ENCODE assay signal across 10 cellular contexts in the genomic region with DNA sequence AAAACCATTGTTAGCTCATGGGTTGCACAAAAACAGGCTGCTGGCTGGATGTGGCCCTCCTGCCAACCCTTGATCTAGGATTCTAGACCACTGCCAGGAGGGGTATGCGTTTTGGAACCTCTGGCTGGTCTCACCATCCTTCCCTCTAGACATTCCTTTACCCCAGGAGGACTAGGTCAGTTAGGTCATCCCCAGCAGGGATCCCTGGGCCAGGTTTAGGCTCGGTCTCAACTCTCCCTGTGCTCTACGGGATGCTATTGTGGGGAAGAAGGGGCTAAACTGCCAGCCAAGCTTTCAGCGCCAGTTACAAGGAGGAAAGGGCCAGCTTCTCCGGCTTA. TPM values are rescaled to one million over a fixed set of nuclear protein-coding genes. Genes with fewer than 3 reads are reported as not detected.
DNase-seq lines count a peak whose midpoint lies in the region; ATAC-seq and TF ChIP-seq lines count a peak whose summit lies in the region.
"Had no signal": no experiment of that assay in that cellular context is flagged by ENCODE, and none has a peak within 500 bp of the region (broad histone marks: within the 10 kb centered on the region; RNA-seq: fewer than 3 reads in every experiment).

No MANE protein-coding gene starts in this region.

- no peaks in the 10 kb centered on the region for H3K9me3 Mint-ChIP-seq in activated T-helper 1 cell treated with anti-CD3 and anti-CD28 coated beads, Interleukin-12 subunit alpha, Interleukin-12 subunit beta, Interleukin-2, Interleukin-4 antibody, amounts not matched to agents 30 ng/mL and 10 ng/mL and 1 ng/mL, durations not matched to agents 14 hours and 24 hours and 36 hours

- H3K27me3 ChIP-seq in layer of hippocampus (ENCODE audit: control insufficient read depth, insufficient read depth, low read length) (no peaks in the 10 kb centered on the region), transverse colon (no peaks in the 10 kb centered on the region)

- H3K27ac Mint-ChIP-seq in activated T-helper 1 cell treated with anti-CD3 and anti-CD28 coated beads, Interleukin-12 subunit alpha, Interleukin-12 subunit beta, Interleukin-2, Interleukin-4 antibody, amounts not matched to agents 30 ng/mL and 10 ng/mL and 1 ng/mL, durations not matched to agents 14 hours and 24 hours and 36 hours, result peak overlapping the region; percentile 89

- no peak for TF ChIP-seq EP300 in transverse colon (IDR thresholded peaks at IDR 0.05; ENCODE audit: low read depth)

- no peak for TF ChIP-seq POLR2A in transverse colon (IDR thresholded peaks at IDR 0.05)

- TF ChIP-seq CTCF in transverse colon (IDR thresholded peaks at IDR 0.05), result no peak

- no peaks in the 10 kb centered on the region for H3K9me3 ChIP-seq in transverse colon

- H3K4me1 Mint-ChIP-seq in activated T-helper 1 cell treated with anti-CD3 and anti-CD28 coated beads, Interleukin-12 subunit alpha, Interleukin-12 subunit beta, Interleukin-2, Interleukin-4 antibody, amounts not matched to agents 30 ng/mL and 10 ng/mL and 1 ng/mL, durations not matched to agents 14 hours and 24 hours and 36 hours (ENCODE audit: low read depth), result peaks cover 96% of the 10 kb centered on the region

- H3K4me3 Mint-ChIP-seq in activated T-helper 1 cell treated with anti-CD3 and anti-CD28 coated beads, Interleukin-12 subunit alpha, Interleukin-12 subunit beta, Interleukin-2, Interleukin-4 antibody, amounts not matched to agents 30 ng/mL and 10 ng/mL and 1 ng/mL, durations not matched to agents 14 hours and 24 hours and 36 hours, result no peak overlapping the region

- H3K4me1 ChIP-seq in transverse colon, result peaks cover 36 to 85% (median 75%) of the 10 kb centered on the region in 4 donors

- H3K36me3 ChIP-seq in transverse colon, result no peaks in the 10 kb centered on the region

- H3K4me3 ChIP-seq in transverse colon, result no peak overlapping the region
- H3K4me3 ChIP-seq: SK-N-MC had no signal

- no peak for ATAC-seq in HG03139 (IDR thresholded peaks at IDR 0.05; ENCODE audit: unreplicated experiment)

- H3K27ac ChIP-seq in layer of hippocampus (ENCODE audit: low read depth, low read length) (peak overlapping the region; percentile 42), transverse colon (peak overlapping the region; percentile 76 to 92 (median 86))
- H3K27ac ChIP-seq: SK-N-MC had no signal

- intact Hi-C loops in activated T-helper 1 cell treated with anti-CD3 and anti-CD28 coated beads, Interleukin-12 subunit alpha, Interleukin-12 subunit beta, Interleukin-2, Interleukin-4 antibody, amounts not matched to agents 30 ng/mL and 10 ng/mL and 1 ng/mL, durations not matched to agents 14 hours and 24 hours and 36 hours (cut with micrococcal nuclease), result no loop called here
- intact Hi-C loops in transverse colon (cut with DNase I; ENCODE audit: low total_unique reads), result no loop called here

- in situ Hi-C loops in transverse colon (cut with MboI; ENCODE audit: low pct_ligation_motif_present in 1 of 4, low pct_unique_long_range_greater_than_20kb in 1 of 4, low sequenced_read_pairs in 3 of 4), result no loop called here

- WGBS in transverse colon (ENCODE audit: low coverage in 1 of 2), 2 donors, result 71 to 100% methylated on average over 3 of the region's 5 CpGs

- no peaks in the 10 kb centered on the region for H3K27me3 Mint-ChIP-seq in activated T-helper 1 cell treated with anti-CD3 and anti-CD28 coated beads, Interleukin-12 subunit alpha, Interleukin-12 subunit beta, Interleukin-2, Interleukin-4 antibody, amounts not matched to agents 30 ng/mL and 10 ng/mL and 1 ng/mL, durations not matched to agents 14 hours and 24 hours and 36 hours (ENCODE audit: insufficient read depth)

- peaks cover 56% of the 10 kb centered on the region for H3K36me3 Mint-ChIP-seq in activated T-helper 1 cell treated with anti-CD3 and anti-CD28 coated beads, Interleukin-12 subunit alpha, Interleukin-12 subunit beta, Interleukin-2, Interleukin-4 antibody, amounts not matched to agents 30 ng/mL and 10 ng/mL and 1 ng/mL, durations not matched to agents 14 hours and 24 hours and 36 hours (ENCODE audit: low read depth)

- DNase-seq in activated naive CD4-positive, alpha-beta T cell treated with Interleukin-2 at 50 U/mL for 16 hours, result peak; percentile 0
- no peak for DNase-seq in activated naive CD4-positive, alpha-beta T cell treated with anti-CD3 and anti-CD28 coated beads, Interleukin-2, amount 50 U/mL, for 16 hours
- DNase-seq in activated T-helper 1 cell treated with anti-CD3 and anti-CD28 coated beads, Interleukin-12 subunit alpha, Interleukin-12 subunit beta, Interleukin-2, Interleukin-4 antibody, amounts not matched to agents 30 ng/mL and 10 ng/mL and 1 ng/mL, durations not matched to agents 14 hours and 24 hours and 36 hours (ENCODE audit: low spot score), result no peak
- no peak for DNase-seq in transverse colon
- no peak for DNase-seq in cerebellum (ENCODE audit: low spot score)
- no peak for DNase-seq in NCI-H1105 treated with DMSO at 0.1 percent for 48 hours (lab: John Stamatoyannopoulos, UW)
- DNase-seq: stimulated activated naive CD4-positive, alpha-beta T cell had no signal

RNA-seq across cellular contexts. Expression of a gene that starts 22.7 kb away (rescaled TPM):
- total RNA-seq in activated T-helper 1 cell treated with anti-CD3 and anti-CD28 coated beads, Interleukin-12 subunit alpha, Interleukin-12 subunit beta, Interleukin-2, Interleukin-4 antibody, amounts not matched to agents 30 ng/mL and 10 ng/mL and 1 ng/mL, durations not matched to agents 14 hours and 24 hours and 36 hours, result 111 and 120 TPM in 2 replicates
- total RNA-seq in transverse colon (10 to 100 TPM; 37.2 to 98.9 (median 69.1) TPM), cerebellum (50.2 TPM)
